12 cellular contexts compared by ENCODE assay signal in the genomic region with DNA sequence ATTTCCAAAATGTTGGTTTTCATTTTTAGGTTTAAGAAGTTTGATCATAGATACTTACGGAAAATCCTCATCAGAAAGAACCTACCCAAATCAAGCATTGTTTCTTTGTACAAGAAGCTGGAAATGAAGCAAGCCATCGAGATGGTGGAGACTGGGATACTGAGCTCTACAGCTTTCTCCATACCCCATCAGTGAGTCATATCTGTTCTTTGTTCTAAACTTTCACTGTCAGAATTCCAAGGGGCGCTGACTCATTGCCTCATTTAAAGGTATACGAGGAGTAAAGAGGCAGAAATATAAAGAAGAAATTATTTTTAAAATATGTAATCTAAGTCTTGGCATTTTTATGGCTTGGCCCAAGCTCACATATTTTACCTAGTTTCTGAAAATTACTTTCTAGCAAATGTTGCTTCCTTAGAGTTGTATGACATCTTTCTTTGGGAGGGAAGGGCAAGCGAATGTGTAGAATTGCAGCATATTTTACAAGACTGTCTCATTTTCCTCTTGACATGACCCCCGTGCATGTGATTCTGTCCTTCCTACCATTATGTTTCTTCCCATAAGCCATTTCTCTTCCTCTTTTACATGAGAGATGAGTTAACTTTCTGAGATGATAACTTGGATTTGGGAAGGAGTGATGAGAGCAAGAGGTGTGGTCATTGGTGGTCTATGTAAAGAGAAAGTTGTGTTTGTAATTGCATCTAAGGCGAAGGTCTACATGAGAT. TPM values are rescaled to one million over a fixed set of nuclear protein-coding genes. Genes with fewer than 3 reads are reported as not detected.
A peak's percentile ranks its signal among the peaks of the same experiment; 100 is the strongest.
DNase-seq lines count a peak whose midpoint lies in the region; ATAC-seq, FAIRE-seq and TF ChIP-seq lines count a peak whose summit lies in the region.
"Had no signal": no experiment of that assay in that cellular context is flagged by ENCODE, and none has a peak within 500 bp of the region (broad histone marks: within the 10 kb centered on the region; RNA-seq: fewer than 3 reads in every experiment).

No MANE protein-coding gene starts in this region.

- no peak overlapping the region for H3K4me2 ChIP-seq in IMR-90 (ENCODE audit: low read depth, low read length)

- no peak overlapping the region for H3K56ac ChIP-seq in IMR-90 (ENCODE audit: extremely low read depth, insufficient read depth, low read length)

- POLR2A ChIA-PET in IMR-90 (lab: Charles Lee; ENCODE audit: unreplicated experiment): interaction anchor here (0.5 kb wide), 1 partner anchor 123 kb away, joined by 4 read pairs; no protein-coding TSS in a partner anchor

- 100% methylated on average over 1 of the region's 7 CpGs; no CpG with 5 or more reads in 1 of the 2 experiments for WGBS in IMR-90 (ENCODE audit: extremely low coverage in 2 of 2, insufficient read length in 1 of 2), 2 experiments

- peak; percentile 7 for FAIRE-seq in bronchial epithelial cell (lab: Jason Lieb, UNC)
- FAIRE-seq: frontal cortex had no signal

- no peak overlapping the region; the same call in 1 of the 2 replicates for H4K5ac ChIP-seq in IMR-90 (ENCODE audit: low read depth, low read length)

- no peak overlapping the region for H2AK9ac ChIP-seq in IMR-90 (replicated peaks; ENCODE audit: low read depth, low read length, poor library complexity)

- H3K4me3 ChIP-seq in IMR-90 (ENCODE audit: insufficient read depth, low read depth, low read length) (no peak overlapping the region), bronchial epithelial cell (ENCODE audit: low read depth, low read length) (no peak overlapping the region)

- no peak for TF ChIP-seq CTCF in IMR-90 (conservative IDR thresholded peaks at IDR 0.05; ENCODE audit: low read depth, low read length)
- no peak for TF ChIP-seq CTCF in bronchial epithelial cell (IDR thresholded peaks at IDR 0.05; ENCODE audit: insufficient read depth, low read length, severe bottlenecking)

- peak overlapping the region; percentile 33; the same call in 1 of the 2 replicates for H3K18ac ChIP-seq in IMR-90 (ENCODE audit: low read depth, low read length)

- dilution Hi-C loops in IMR-90 (cut with HindIII; ENCODE audit: low sequenced_read_pairs, unreplicated experiment): no loop called here

- H2BK5ac ChIP-seq in IMR-90 (ENCODE audit: low read depth, low read length, poor library complexity, severe bottlenecking): no peak overlapping the region

- in situ Hi-C loops in IMR-90 (cut with MboI; ENCODE audit: low sequenced_read_pairs): no loop called here

- no peak overlapping the region; the same call in 2 of the 3 replicates for H2BK15ac ChIP-seq in IMR-90 (ENCODE audit: low read depth, low read length)

- CTCF ChIA-PET in IMR-90 (lab: Yijun Ruan, JAX): interaction anchor here (0.6 kb wide), 1 partner anchor 1052 kb away, joined by 3 read pairs; no protein-coding TSS in a partner anchor

- no peak overlapping the region for H2AFZ ChIP-seq in IMR-90 (replicated peaks; ENCODE audit: low read length, poor library complexity)

- no peak overlapping the region for H3K14ac ChIP-seq in IMR-90 (replicated peaks; ENCODE audit: low read depth, low read length)

- intact Hi-C loops in IMR-90 (cut with micrococcal nuclease): no loop called here

- H3K27ac ChIP-seq in IMR-90 (ENCODE audit: insufficient read depth, low read length): peak overlapping the region; percentile 8; the same call in 1 of the 2 replicates

- ATAC-seq in IMR-90 (ENCODE audit: low read depth) (peak; percentile 98), HG02840 (IDR thresholded peaks at IDR 0.05; ENCODE audit: low FRiP score, unreplicated experiment) (no peak), GM19463 (IDR thresholded peaks at IDR 0.05; ENCODE audit: unreplicated experiment) (no peak), HG03280 (IDR thresholded peaks at IDR 0.05; ENCODE audit: unreplicated experiment) (no peak)
- ATAC-seq: activated T-helper 17 cell treated with anti-CD3 and anti-CD28 coated beads, Interleukin-2, amount 50 U/mL, for 72 hours had no signal

- H2BK120ac ChIP-seq in IMR-90 (ENCODE audit: low read depth, low read length): peak overlapping the region; percentile 42

- H3K4me1 ChIP-seq in IMR-90 (ENCODE audit: control insufficient read depth, insufficient read depth, low read length): peaks cover 7% of the 10 kb centered on the region; the same call in 1 of the 2 replicates

- TF ChIP-seq POLR2A in IMR-90 (IDR thresholded peaks at IDR 0.05; ENCODE audit: low read depth, low read length): no peak

- no peaks in the 10 kb centered on the region for H3K79me1 ChIP-seq in IMR-90 (ENCODE audit: low read depth in 1 of 2, low read length in 2 of 2)

- H3K23ac ChIP-seq in IMR-90 (ENCODE audit: low read depth, low read length): no peak overlapping the region

- H2BK20ac ChIP-seq in IMR-90 (ENCODE audit: low read depth, low read length): peak overlapping the region; percentile 30

- peak overlapping the region in 1 of 2 experiments; percentile 23; a peak in 1 of 4 replicates for H4K8ac ChIP-seq in IMR-90 (ENCODE audit: low read depth in 2 of 2, low read length in 2 of 2)

- no peak overlapping the region for H2AK5ac ChIP-seq in IMR-90 (ENCODE audit: low read depth, low read length)

- H3K9me3 ChIP-seq in IMR-90 (ENCODE audit: control insufficient read depth, insufficient read depth, low read length): no peaks in the 10 kb centered on the region

- DNase-seq in AG08396 (ENCODE audit: low spot score): peak; percentile 78
- DNase-seq in IMR-90: peak; percentile 89
- DNase-seq in bronchial epithelial cell (ENCODE audit: low read depth): peak; percentile 94
- DNase-seq in lung microvascular endothelial cell (ENCODE audit: low read depth in 2 of 2): peak; percentile 56 to 92
- no peak for DNase-seq in NCI-H774 (lab: John Stamatoyannopoulos, UW)
- DNase-seq: NCI-H1694 treated with DMSO at 0.1 percent for 48 hours had no signal

- H3K27me3 ChIP-seq in IMR-90 (ENCODE audit: control insufficient read depth, insufficient read depth, low read length): no peaks in the 10 kb centered on the region; the same call in 1 of the 2 replicates
- H3K27me3 ChIP-seq in bronchial epithelial cell (ENCODE audit: control insufficient read depth, insufficient read depth, low read length): no peaks in the 10 kb centered on the region

- H4K20me1 ChIP-seq in IMR-90 (ENCODE audit: insufficient read depth, low read length): no peaks in the 10 kb centered on the region

- peak overlapping the region; percentile 2 for H3K4ac ChIP-seq in IMR-90 (ENCODE audit: low read depth, low read length)

- H4K91ac ChIP-seq in IMR-90 (ENCODE audit: insufficient read depth, low read depth, low read length): 0 out of 2 replicates have a peak overlapping the region, but pooled peaks have one; percentile 9

- no TSS peak for BruUV-seq in IMR-90 (replicated peaks; lab: Mats Ljungman, UMichigan)

- H3K9ac ChIP-seq in IMR-90 (ENCODE audit: low read depth, low read length): no peak overlapping the region

- no peaks in the 10 kb centered on the region for H3K9me1 ChIP-seq in IMR-90 (ENCODE audit: insufficient read depth, low read length)

- H3K36me3 ChIP-seq in IMR-90 (ENCODE audit: control insufficient read depth, insufficient read depth, low read length) (no peaks in the 10 kb centered on the region), bronchial epithelial cell (ENCODE audit: control insufficient read depth, insufficient read depth, low read length) (no peaks in the 10 kb centered on the region)

- no peak for TF ChIP-seq RAD21 in IMR-90 (IDR thresholded peaks at IDR 0.05; ENCODE audit: low read length)

TF ChIP-seq in IMR-90, 13 proteins besides CTCF, POLR2A, EP300 and RAD21:
- TF ChIP-seq RCOR1 (IDR thresholded peaks at IDR 0.05; ENCODE audit: insufficient replicate concordance, low read length) (no peak), MAZ (IDR thresholded peaks at IDR 0.05; ENCODE audit: borderline replicate concordance, low read depth, low read length) (no peak), FOS (IDR thresholded peaks at IDR 0.05; ENCODE audit: low read depth, low read length) (peak; percentile 89), MAFK (IDR thresholded peaks at IDR 0.05; ENCODE audit: low read depth, low read length) (no peak), ELK1 (IDR thresholded peaks at IDR 0.05; ENCODE audit: borderline replicate concordance, low read depth, low read length) (no peak), BHLHE40 (IDR thresholded peaks at IDR 0.05; ENCODE audit: low read depth, low read length) (no peak; the same call in 1 of the 2 replicates), CEBPB (IDR thresholded peaks at IDR 0.05; ENCODE audit: low read depth, low read length) (peak; percentile 54; the same call in 1 of the 2 replicates), MXI1 (IDR thresholded peaks at IDR 0.05; ENCODE audit: borderline replicate concordance, low read depth, low read length) (no peak), SMC3 (IDR thresholded peaks at IDR 0.05; ENCODE audit: low read depth, low read length) (no peak)
- TF ChIP-seq, protein P1, sequence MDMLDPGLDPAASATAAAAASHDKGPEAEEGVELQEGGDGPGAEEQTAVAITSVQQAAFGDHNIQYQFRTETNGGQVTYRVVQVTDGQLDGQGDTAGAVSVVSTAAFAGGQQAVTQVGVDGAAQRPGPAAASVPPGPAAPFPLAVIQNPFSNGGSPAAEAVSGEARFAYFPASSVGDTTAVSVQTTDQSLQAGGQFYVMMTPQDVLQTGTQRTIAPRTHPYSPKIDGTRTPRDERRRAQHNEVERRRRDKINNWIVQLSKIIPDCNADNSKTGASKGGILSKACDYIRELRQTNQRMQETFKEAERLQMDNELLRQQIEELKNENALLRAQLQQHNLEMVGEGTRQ (IDR thresholded peaks at IDR 0.05; ENCODE audit: low read depth, low read length): no peak

RNA-seq across cellular contexts. Expression of gene SLC9A4, which starts 41.2 kb away (rescaled TPM):
- total RNA-seq in IMR-90 (2012; rRNA removed) (not detected in 2 replicates), bronchial epithelial cell (under 0.01 and 0.13 TPM in 2 replicates), lung microvascular endothelial cell (not detected in 2 replicates)
- not detected in 2 replicates for polyA plus RNA-seq in IMR-90 (2012; rRNA removed)
- not detected in 2 replicates for polyA plus RNA-seq in IMR-90 (2012; cell fraction: cytosol; rRNA removed)
- not detected in 2 replicates for polyA plus RNA-seq in IMR-90 (2012; cell fraction: nucleus; rRNA removed; ENCODE audit: low replicate concordance)
- total RNA-seq: neural crest cell had no signal
